Comparison of ENCODE assay signal across 9 cellular contexts in genomic region chr22:35914665-35915476, GRCh38.
A peak's percentile ranks its signal among the peaks of the same experiment; 100 is the strongest.
DNase-seq lines count a peak whose midpoint lies in the region; ATAC-seq lines count a peak whose summit lies in the region.
"Had no signal": no experiment of that assay in that cellular context is flagged by ENCODE, and none has a peak within 500 bp of the region (broad histone marks: within the 10 kb centered on the region; RNA-seq: fewer than 3 reads in every experiment).

No MANE protein-coding gene starts in this region.

- CTCF ChIA-PET in activated CD4-positive, alpha-beta T cell treated with anti-CD3 and anti-CD28 coated beads for 36 hours (lab: Charles Lee), result interaction anchor here (0.6 to 2.4 kb wide), 4 partner anchors 21 to 291 kb away, joined by 3 to 13 read pairs (median 4); no protein-coding TSS in a partner anchor

- H3K9me3 Mint-ChIP-seq in activated CD4-positive, alpha-beta T cell treated with anti-CD3 and anti-CD28 coated beads for 36 hours (ENCODE audit: low read depth), result no peaks in the 10 kb centered on the region
- H3K9me3 Mint-ChIP-seq: memory B cell had no signal

- POLR2A ChIA-PET in activated CD4-positive, alpha-beta T cell treated with anti-CD3 and anti-CD28 coated beads for 36 hours (lab: Charles Lee), result no interaction called here

- no peaks in the 10 kb centered on the region for H3K36me3 Mint-ChIP-seq in activated CD4-positive, alpha-beta T cell treated with anti-CD3 and anti-CD28 coated beads for 36 hours (ENCODE audit: low read depth)
- H3K36me3 Mint-ChIP-seq: memory B cell had no signal

- H3K27ac Mint-ChIP-seq in activated CD4-positive, alpha-beta T cell treated with anti-CD3 and anti-CD28 coated beads for 36 hours, result peak overlapping the region; percentile 24
- H3K27ac Mint-ChIP-seq: memory B cell had no signal

- peaks cover 2% of the 10 kb centered on the region for H3K27me3 Mint-ChIP-seq in activated CD4-positive, alpha-beta T cell treated with anti-CD3 and anti-CD28 coated beads for 36 hours

- intact Hi-C loops in activated CD4-positive, alpha-beta T cell treated with anti-CD3 and anti-CD28 coated beads for 36 hours (cut with DNase I, micrococcal nuclease), result loop anchor here in 1 of 2 experiments (5.0 to 10.0 kb wide), 2 partner anchors 60 to 563 kb away; no protein-coding TSS in a partner anchor
- intact Hi-C loops in left ventricle myocardium superior (cut with micrococcal nuclease), result loop anchor here (10.0 kb wide), 1 partner anchor 80 kb away; no protein-coding TSS in a partner anchor
- intact Hi-C loops in posterior cingulate gyrus (cut with DNase I), result loop anchor here (5.0 kb wide), 2 partner anchors 78 to 163 kb away; no protein-coding TSS in a partner anchor

- peak; percentile 51 for ATAC-seq in activated CD4-positive, alpha-beta T cell treated with anti-CD3 and anti-CD28 coated beads for 36 hours
- ATAC-seq in left ventricle myocardium superior (peak; percentile 89), GM18909 (IDR thresholded peaks at IDR 0.05; ENCODE audit: poor library complexity, unreplicated experiment) (no peak), GM19467 (IDR thresholded peaks at IDR 0.05; ENCODE audit: unreplicated experiment) (no peak)

- DNase-seq in activated CD4-positive, alpha-beta T cell treated with anti-CD3 and anti-CD28 coated beads for 36 hours, result no peak
- DNase-seq in activated CD4-positive, alpha-beta T cell treated with anti-CD3 and anti-CD28 coated beads for 48 hours, result no peak
- DNase-seq in NCI-H2227 treated with DMSO at 0.1 percent for 48 hours (lab: John Stamatoyannopoulos, UW) (peak; percentile 79), anterior cingulate cortex (lab: John Stamatoyannopoulos, UW) (peak in 51 of 58 donors; percentile 9 to 92 (median 61)), left ventricle myocardium superior (peak; percentile 23), posterior cingulate gyrus (peak in 7 of 10 donors; percentile 25 to 88 (median 57))

- H3K4me3 Mint-ChIP-seq in activated CD4-positive, alpha-beta T cell treated with anti-CD3 and anti-CD28 coated beads for 36 hours, result peak overlapping the region; percentile 38
- H3K4me3 Mint-ChIP-seq: memory B cell had no signal

- peaks cover 17% of the 10 kb centered on the region for H3K4me1 Mint-ChIP-seq in activated CD4-positive, alpha-beta T cell treated with anti-CD3 and anti-CD28 coated beads for 36 hours

Comparison
In these comparisons a context has a peak if more than half of its experiments do, and no peak if none do; other contexts are left out.
1. ATAC-seq: peak in activated CD4-positive, alpha-beta T cell treated with anti-CD3 and anti-CD28 coated beads for 36 hours (single experiment) and left ventricle myocardium superior (single experiment); none in GM18909 (single experiment) and GM19467 (single experiment).
2. DNase-seq: peak in NCI-H2227 treated with DMSO at 0.1 percent for 48 hours (single experiment), anterior cingulate cortex (51 of 58), left ventricle myocardium superior (single experiment) and posterior cingulate gyrus (7 of 10); none in activated CD4-positive, alpha-beta T cell treated with anti-CD3 and anti-CD28 coated beads for 36 hours (single experiment) and activated CD4-positive, alpha-beta T cell treated with anti-CD3 and anti-CD28 coated beads for 48 hours (single experiment).